In the genomic region with DNA sequence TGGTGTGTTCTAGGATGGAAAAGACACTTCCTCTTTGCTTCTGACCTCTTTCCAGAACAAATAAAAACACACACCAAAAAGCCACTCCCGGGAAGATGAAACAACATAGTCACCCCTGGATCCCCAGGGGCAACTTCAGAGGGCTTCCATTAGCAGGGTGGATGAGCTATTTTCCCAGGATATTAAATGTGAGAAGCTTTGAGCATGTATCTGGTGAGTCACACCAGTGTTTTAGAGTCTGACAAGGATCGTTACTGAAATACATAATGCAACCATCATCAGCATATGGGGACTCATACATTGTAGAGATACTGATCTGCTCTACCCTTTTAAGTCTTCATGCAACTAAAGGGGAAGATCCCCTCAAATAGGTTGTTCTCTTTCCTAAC, we compare ENCODE assay signal across 13 cellular contexts.
DNase-seq lines count a peak whose midpoint lies in the region; TF ChIP-seq lines count a peak whose summit lies in the region.
"Had no signal": no experiment of that assay in that cellular context is flagged by ENCODE, and none has a peak within 500 bp of the region (broad histone marks: within the 10 kb centered on the region; RNA-seq: fewer than 3 reads in every experiment).

No MANE protein-coding gene starts in this region.

- H3K27me3 Mint-ChIP-seq in nephron (ENCODE audit: low read depth): no peaks in the 10 kb centered on the region

- no peaks in the 10 kb centered on the region for H3K36me3 Mint-ChIP-seq in nephron (ENCODE audit: low read depth)
- H3K36me3 Mint-ChIP-seq: immature natural killer cell had no signal

- intact Hi-C loops in ovary (cut with DNase I): no loop called here

- H3K9me3 ChIP-seq in MG63 (no peaks in the 10 kb centered on the region), ovary (no peaks in the 10 kb centered on the region)

- H3K27ac Mint-ChIP-seq in nephron: peak overlapping the region; percentile 91 to 98 (median 94)
- H3K27ac Mint-ChIP-seq: IgD-negative memory B cell, immature natural killer cell had no signal

- DNase-seq in Daoy (ENCODE audit: low read depth): peak; percentile 69
- DNase-seq in MG63: peak; percentile 39
- DNase-seq in cardiac fibroblast (ENCODE audit: low read depth in 2 of 2): peak; percentile 42 to 93
- no peak for DNase-seq in ovary
- DNase-seq in ureter (ENCODE audit: low spot score): no peak
- no peak for DNase-seq in NCI-H1930 (lab: John Stamatoyannopoulos, UW)
- DNase-seq in NCI-H1092 treated with DMSO at 0.1 percent for 48 hours (lab: John Stamatoyannopoulos, UW): no peak
- DNase-seq: immature natural killer cell, NCI-H774, retina had no signal

- H3K36me3 ChIP-seq in MG63 (no peaks in the 10 kb centered on the region), ovary (no peaks in the 10 kb centered on the region)

- TF ChIP-seq CTCF in cardiac fibroblast (IDR thresholded peaks at IDR 0.05; ENCODE audit: low read depth, low read length) (no peak), nephron (IDR thresholded peaks at IDR 0.05; ENCODE audit: unreplicated experiment in 3 of 3) (no peak), ovary (IDR thresholded peaks at IDR 0.05) (no peak)

- TF ChIP-seq EP300 in ovary (IDR thresholded peaks at IDR 0.05): no peak

- no peaks in the 10 kb centered on the region for H3K9me3 Mint-ChIP-seq in nephron
- H3K9me3 Mint-ChIP-seq: central memory CD8-positive, alpha-beta T cell; IgD-negative memory B cell had no signal

- H3K4me1 ChIP-seq in ovary (ENCODE audit: insufficient read depth): peaks cover 7% of the 10 kb centered on the region

- no peak overlapping the region for H3K27ac ChIP-seq in ovary

- no peak overlapping the region for H3K4me3 ChIP-seq in MG63
- no peak overlapping the region for H3K4me3 ChIP-seq in cardiac fibroblast (replicated peaks in 1 of 2; ENCODE audit: low read depth in 2 of 2, low read length in 2 of 2)
- no peak overlapping the region for H3K4me3 ChIP-seq in ovary

- H3K27me3 ChIP-seq in MG63 (no peaks in the 10 kb centered on the region), ovary (no peaks in the 10 kb centered on the region)

- 34 to 45% (median 43%) methylated on average over 2 of the region's 2 CpGs for WGBS in ovary, 3 donors

- no peak for TF ChIP-seq POLR2A in ovary (IDR thresholded peaks at IDR 0.05)

- H3K4me1 Mint-ChIP-seq in nephron: peaks cover 44% of the 10 kb centered on the region
- H3K4me1 Mint-ChIP-seq: central memory CD8-positive, alpha-beta T cell; IgD-negative memory B cell had no signal

- no peak overlapping the region for H3K4me3 Mint-ChIP-seq in nephron
- H3K4me3 Mint-ChIP-seq: central memory CD8-positive, alpha-beta T cell; IgD-negative memory B cell; immature natural killer cell had no signal

Comparison
In these comparisons a context has a peak if more than half of its experiments do, and no peak if none do; other contexts are left out.
1. DNase-seq: peak in Daoy (single experiment), MG63 (single experiment) and cardiac fibroblast (2 of 2); none in ovary (0 of 5), ureter (single experiment), NCI-H1930 (0 of 2) and NCI-H1092 treated with DMSO at 0.1 percent for 48 hours (single experiment).